9 cellular contexts compared by ENCODE assay signal in genomic region chr13:111183959-111184684, GRCh38.
DNase-seq lines count a peak whose midpoint lies in the region; FAIRE-seq and TF ChIP-seq lines count a peak whose summit lies in the region.
"Had no signal": no experiment of that assay in that cellular context is flagged by ENCODE, and none has a peak within 500 bp of the region (broad histone marks: within the 10 kb centered on the region; RNA-seq: fewer than 3 reads in every experiment).

No MANE protein-coding gene starts in this region.

- DNase-seq in Karpas-422 (no peak), coronary artery (ENCODE audit: low spot score) (no peak), epidermal melanocyte (ENCODE audit: insufficient read length, low spot score) (no peak), frontal cortex (ENCODE audit: low spot score in 2 of 2) (no peak), ureter (ENCODE audit: low spot score) (no peak)
- DNase-seq: left lung had no signal

- peaks cover 21% of the 10 kb centered on the region for H3K36me3 ChIP-seq in Karpas-422 (ENCODE audit: insufficient read depth, low read length)
- H3K36me3 ChIP-seq in skeletal muscle tissue (ENCODE audit: control insufficient read depth in 3 of 3, insufficient read depth in 3 of 3, low read length in 3 of 3): peaks cover 0 to 2% (median 0%) of the 10 kb centered on the region in 3 donors

- peak; percentile 22 for TF ChIP-seq POLR2A in GM19099 (IDR thresholded peaks at IDR 0.05; ENCODE audit: extremely low read depth, insufficient read length, low read depth)

- H3K9me3 ChIP-seq in Karpas-422 (ENCODE audit: low read length) (no peaks in the 10 kb centered on the region), skeletal muscle tissue (ENCODE audit: control insufficient read depth in 3 of 3, low read length in 3 of 3) (no peaks in the 10 kb centered on the region)
- H3K9me3 ChIP-seq: left lung had no signal

- no peaks in the 10 kb centered on the region for H3K9me2 ChIP-seq in Karpas-422 (replicated peaks; ENCODE audit: insufficient read depth, low read length)

- H3K27ac ChIP-seq in Karpas-422 (ENCODE audit: low read length): peak overlapping the region; percentile 97
- H3K27ac ChIP-seq in coronary artery: peak overlapping the region; percentile 91 to 92
- H3K27ac ChIP-seq in skeletal muscle tissue (ENCODE audit: low read depth, low read length): peak overlapping the region; percentile 26

- no peak for FAIRE-seq in frontal cortex (lab: Jason Lieb, UNC)
- FAIRE-seq: colon had no signal

- peak overlapping the region; percentile 69; the same call in 1 of the 2 replicates for H3K4me3 ChIP-seq in Karpas-422 (ENCODE audit: low read length)
- H3K4me3 ChIP-seq in coronary artery: peak overlapping the region; percentile 56
- peak overlapping the region in 2 of 3 donors; percentile 2 to 6 for H3K4me3 ChIP-seq in skeletal muscle tissue (ENCODE audit: low read length in 3 of 3)
- H3K4me3 ChIP-seq: left lung had no signal

- H3K4me1 ChIP-seq in Karpas-422 (ENCODE audit: low read length): peaks cover 89% of the 10 kb centered on the region
- peaks cover 55 to 77% (median 65%) of the 10 kb centered on the region in 3 donors for H3K4me1 ChIP-seq in skeletal muscle tissue (ENCODE audit: control insufficient read depth in 3 of 3, insufficient read depth in 3 of 3, low read length in 3 of 3)

- H2AFZ ChIP-seq in Karpas-422 (ENCODE audit: low read length): no peak overlapping the region

- peaks cover 4% of the 10 kb centered on the region; the same call in 1 of the 2 replicates for H4K20me1 ChIP-seq in Karpas-422 (ENCODE audit: insufficient read depth, low read depth, low read length)

- peaks cover 92% of the 10 kb centered on the region for H3K79me2 ChIP-seq in Karpas-422 (ENCODE audit: low read length)

- H3K4me2 ChIP-seq in Karpas-422 (ENCODE audit: low read depth, low read length, poor library complexity, severe bottlenecking): peak overlapping the region; percentile 95

- TF ChIP-seq CTCF in coronary artery (IDR thresholded peaks at IDR 0.05): no peak

- no peaks in the 10 kb centered on the region for H3K27me3 ChIP-seq in Karpas-422 (ENCODE audit: low read length)
- H3K27me3 ChIP-seq in skeletal muscle tissue (ENCODE audit: control insufficient read depth in 3 of 3, insufficient read depth in 3 of 3, low read length in 3 of 3): no peaks in the 10 kb centered on the region
- H3K27me3 ChIP-seq: left lung had no signal

- H3K9ac ChIP-seq in Karpas-422 (ENCODE audit: low read length): peak overlapping the region; percentile 67
- H3K9ac ChIP-seq in skeletal muscle tissue (ENCODE audit: low read depth in 1 of 3, low read length in 3 of 3): peak overlapping the region in 2 of 3 donors; percentile 14 to 60

Comparison
In these comparisons a context has a peak if more than half of its experiments do, and no peak if none do; other contexts are left out.
1. H3K27ac ChIP-seq: peak in every context shown above with its lines; median percentile 97 in Karpas-422; 92 in coronary artery; 26 in skeletal muscle tissue.
2. H3K4me3 ChIP-seq: peak in every context shown above with its lines; median percentile 69 in Karpas-422; 56 in coronary artery; 4 in skeletal muscle tissue.